Comparison of ENCODE assay signal across 22 cellular contexts in genomic region chr21:43869486-43870325, GRCh38. TPM values are rescaled to one million over a fixed set of nuclear protein-coding genes. Genes with fewer than 3 reads are reported as not detected.
A peak's percentile ranks its signal among the peaks of the same experiment; 100 is the strongest.
DNase-seq lines count a peak whose midpoint lies in the region; ATAC-seq lines count a peak whose summit lies in the region.
"Had no signal": no experiment of that assay in that cellular context is flagged by ENCODE, and none has a peak within 500 bp of the region (broad histone marks: within the 10 kb centered on the region; RNA-seq: fewer than 3 reads in every experiment).

No MANE protein-coding gene starts in this region.

- ATAC-seq in memory B cell (ENCODE audit: low read depth): no peak
- no peak for ATAC-seq in GM18498 (IDR thresholded peaks at IDR 0.05; ENCODE audit: unreplicated experiment)
- ATAC-seq in GM21360 (IDR thresholded peaks at IDR 0.05; ENCODE audit: unreplicated experiment): no peak
- ATAC-seq: T-cell had no signal

- peaks cover 77% of the 10 kb centered on the region for H3K36me3 Mint-ChIP-seq in activated T-helper 2 cell treated with anti-CD3 and anti-CD28 coated beads, Interferon-gamma antibody, Interleukin-2, Interleukin-4, amounts not matched to agents 10 μg/mL and 5 μg/mL and 100 μg/mL, durations not matched to agents 14 hours and 24 hours and 36 hours (ENCODE audit: low read depth)
- peaks cover 17% of the 10 kb centered on the region for H3K36me3 Mint-ChIP-seq in memory B cell

- H3K27me3 Mint-ChIP-seq in activated T-helper 2 cell treated with anti-CD3 and anti-CD28 coated beads, Interferon-gamma antibody, Interleukin-2, Interleukin-4, amounts not matched to agents 10 μg/mL and 5 μg/mL and 100 μg/mL, durations not matched to agents 14 hours and 24 hours and 36 hours (ENCODE audit: low read depth): no peaks in the 10 kb centered on the region
- no peaks in the 10 kb centered on the region for H3K27me3 Mint-ChIP-seq in memory B cell
- H3K27me3 Mint-ChIP-seq: T-cell had no signal

- H3K4me1 Mint-ChIP-seq in activated T-helper 2 cell treated with anti-CD3 and anti-CD28 coated beads, Interferon-gamma antibody, Interleukin-2, Interleukin-4, amounts not matched to agents 10 μg/mL and 5 μg/mL and 100 μg/mL, durations not matched to agents 14 hours and 24 hours and 36 hours (ENCODE audit: low read depth): peaks cover 67% of the 10 kb centered on the region
- H3K4me1 Mint-ChIP-seq in memory B cell: peaks cover 28% of the 10 kb centered on the region

- H3K27ac Mint-ChIP-seq in activated T-helper 2 cell treated with anti-CD3 and anti-CD28 coated beads, Interferon-gamma antibody, Interleukin-2, Interleukin-4, amounts not matched to agents 10 μg/mL and 5 μg/mL and 100 μg/mL, durations not matched to agents 14 hours and 24 hours and 36 hours: peak overlapping the region; percentile 29
- H3K27ac Mint-ChIP-seq in memory B cell: peak overlapping the region; percentile 6
- H3K27ac Mint-ChIP-seq: H9 had no signal

- no peak overlapping the region for H3K4me3 Mint-ChIP-seq in activated T-helper 2 cell treated with anti-CD3 and anti-CD28 coated beads, Interferon-gamma antibody, Interleukin-2, Interleukin-4, amounts not matched to agents 10 μg/mL and 5 μg/mL and 100 μg/mL, durations not matched to agents 14 hours and 24 hours and 36 hours (ENCODE audit: low read depth)
- no peak overlapping the region for H3K4me3 Mint-ChIP-seq in memory B cell
- H3K4me3 Mint-ChIP-seq: H9, T-cell had no signal

- DNase-seq in AG20443 (ENCODE audit: low spot score) (peak; percentile 54), GM03348 (ENCODE audit: low spot score) (peak; percentile 33), memory B cell (ENCODE audit: low spot score in 2 of 2) (no peak), foreskin melanocyte (no peak)
- no peak for DNase-seq in activated T-helper 2 cell treated with anti-CD3 and anti-CD28 coated beads, Interferon-gamma antibody, Interleukin-2, Interleukin-4, amounts not matched to agents 10 μg/mL and 5 μg/mL and 100 μg/mL, durations not matched to agents 14 hours and 24 hours and 36 hours (ENCODE audit: low spot score)
- DNase-seq: activated CD8-positive, alpha-beta memory T cell treated with anti-CD3 and anti-CD28 coated beads, Interleukin-2, amount 50 U/mL, for 48 hours; activated gamma-delta T cell treated with Interleukin-2 at 50 U/mL for 16 hours; dermis blood vessel endothelial cell; DMS79; H9; hippocampal formation; islet precursor cell; mammary epithelial cell; NCI-H1417; NCI-H69; SIG-M5; stimulated activated CD4-positive, alpha-beta T cell treated with anti-CD3 and anti-CD28 coated beads, Interleukin-2, amount 100 ng/mL, for 24 hours; stimulated activated naive CD4-positive, alpha-beta T cell; T-cell; thyroid gland had no signal

- intact Hi-C loops in activated T-helper 2 cell treated with anti-CD3 and anti-CD28 coated beads, Interferon-gamma antibody, Interleukin-2, Interleukin-4, amounts not matched to agents 10 μg/mL and 5 μg/mL and 100 μg/mL, durations not matched to agents 14 hours and 24 hours and 36 hours (cut with micrococcal nuclease): loop anchor here (5.0 kb wide), 2 partner anchors 57 to 68 kb away; no protein-coding TSS in a partner anchor

- no peaks in the 10 kb centered on the region for H3K9me3 Mint-ChIP-seq in activated T-helper 2 cell treated with anti-CD3 and anti-CD28 coated beads, Interferon-gamma antibody, Interleukin-2, Interleukin-4, amounts not matched to agents 10 μg/mL and 5 μg/mL and 100 μg/mL, durations not matched to agents 14 hours and 24 hours and 36 hours
- no peaks in the 10 kb centered on the region for H3K9me3 Mint-ChIP-seq in memory B cell
- H3K9me3 Mint-ChIP-seq: H9, T-cell had no signal

RNA-seq across cellular contexts. Expression of gene AGPAT3, which starts 4.7 kb away (rescaled TPM):
- 126 and 134 TPM in 2 replicates for total RNA-seq in activated T-helper 2 cell treated with anti-CD3 and anti-CD28 coated beads, Interferon-gamma antibody, Interleukin-2, Interleukin-4, amounts not matched to agents 10 μg/mL and 5 μg/mL and 100 μg/mL, durations not matched to agents 14 hours and 24 hours and 36 hours

Comparison
In these comparisons a context has a peak if more than half of its experiments do, and no peak if none do; other contexts are left out.
1. DNase-seq: peak in AG20443 (single experiment) and GM03348 (single experiment); none in activated T-helper 2 cell treated with anti-CD3 and anti-CD28 coated beads, Interferon-gamma antibody, Interleukin-2, Interleukin-4, amounts not matched to agents 10 μg/mL and 5 μg/mL and 100 μg/mL, durations not matched to agents 14 hours and 24 hours and 36 hours (single experiment), memory B cell (0 of 2) and foreskin melanocyte (single experiment).